ENCODE assay signal across 8 cellular contexts in genomic region chr3:52153389-52154096, GRCh38. TPM values are rescaled to one million over a fixed set of nuclear protein-coding genes. Genes with fewer than 3 reads are reported as not detected.
A peak's percentile ranks its signal among the peaks of the same experiment; 100 is the strongest.
DNase-seq lines count a peak whose midpoint lies in the region; ATAC-seq and TF ChIP-seq lines count a peak whose summit lies in the region.

No MANE protein-coding gene starts in this region.

- H3K9ac ChIP-seq in SU-DHL-6 (ENCODE audit: low read length) = peak overlapping the region; percentile 92
- peak overlapping the region; percentile 58 for H3K9ac ChIP-seq in neural progenitor cell

- H2AFZ ChIP-seq in SU-DHL-6 (ENCODE audit: low read depth, low read length, severe bottlenecking) (peak overlapping the region; percentile 82), neural progenitor cell (replicated peaks) (peak overlapping the region; percentile 97)

- H3K27ac Mint-ChIP-seq in CD14-positive monocyte = peak overlapping the region in 6 of 7 donors; percentile 50 to 99 (median 97)
- H3K27ac Mint-ChIP-seq in neural progenitor cell = no peak overlapping the region

- H3K9me2 ChIP-seq in SU-DHL-6 (replicated peaks; ENCODE audit: insufficient read depth, low read length) = no peaks in the 10 kb centered on the region

- H3K9me3 Mint-ChIP-seq in CD14-positive monocyte (no peaks in the 10 kb centered on the region), neural progenitor cell (no peaks in the 10 kb centered on the region)

- H3K27me3 ChIP-seq in SU-DHL-6 (ENCODE audit: low read length) (no peaks in the 10 kb centered on the region), esophagus muscularis mucosa (no peaks in the 10 kb centered on the region), neural progenitor cell (no peaks in the 10 kb centered on the region)

- H3K79me2 ChIP-seq in SU-DHL-6 (ENCODE audit: insufficient read depth, low read length) (peaks cover 15% of the 10 kb centered on the region; the same call in 1 of the 2 replicates), neural progenitor cell (ENCODE audit: low read depth) (peaks cover 31% of the 10 kb centered on the region)

- WGBS in esophagus muscularis mucosa = 43% methylated on average over 4 of the region's 18 CpGs

- H3K4me3 Mint-ChIP-seq in CD14-positive monocyte (peak overlapping the region; percentile 91 to 99), neural progenitor cell (peak overlapping the region; percentile 96)

- no peak for TF ChIP-seq EP300 in esophagus muscularis mucosa (IDR thresholded peaks at IDR 0.05)

- TF ChIP-seq CTCF in CD14-positive monocyte (IDR thresholded peaks at IDR 0.05) (no peak), SU-DHL-6 (IDR thresholded peaks at IDR 0.05; ENCODE audit: insufficient read depth, low read length, poor library complexity, severe bottlenecking) (no peak), esophagus muscularis mucosa (IDR thresholded peaks at IDR 0.05) (no peak), neural progenitor cell (IDR thresholded peaks at IDR 0.05) (no peak)

- peaks cover 0 to 1% (median 0%) of the 10 kb centered on the region in 3 donors for H3K27me3 Mint-ChIP-seq in CD14-positive monocyte (ENCODE audit: low read depth in 3 of 3)
- H3K27me3 Mint-ChIP-seq in neural progenitor cell (ENCODE audit: insufficient read depth, low read depth) = no peaks in the 10 kb centered on the region

- H3K36me3 ChIP-seq in SU-DHL-6 (ENCODE audit: low read length) (no peaks in the 10 kb centered on the region), esophagus muscularis mucosa (no peaks in the 10 kb centered on the region), neural progenitor cell (no peaks in the 10 kb centered on the region)

- intact Hi-C loops in CD14-positive monocyte (cut with micrococcal nuclease) (loop anchor here (2.0 to 5.0 kb wide), 2 partner anchors 44 to 97 kb away; partner anchors contain the start of genes ALAS1 (in 1 of the 2) and DUSP7 (in 1 of the 2)), esophagus muscularis mucosa (cut with DNase I) (no loop called here)

- H3F3A ChIP-seq in SU-DHL-6 (ENCODE audit: insufficient read depth) = no peaks in the 10 kb centered on the region
- peaks cover 17% of the 10 kb centered on the region for H3F3A ChIP-seq in neural progenitor cell (ENCODE audit: low read depth)

- H3K4me1 ChIP-seq in esophagus muscularis mucosa (peaks cover 13 to 19% (median 17%) of the 10 kb centered on the region in 4 donors), neural progenitor cell (peaks cover 8% of the 10 kb centered on the region)

- H3K4me1 Mint-ChIP-seq in CD14-positive monocyte (peaks cover 17% of the 10 kb centered on the region), neural progenitor cell (peaks cover 17% of the 10 kb centered on the region)

- H3K4me2 ChIP-seq in SU-DHL-6 (ENCODE audit: low read depth, low read length, poor library complexity, severe bottlenecking) (peak overlapping the region; percentile 88), neural progenitor cell (peak overlapping the region; percentile 91)

- H3K27ac ChIP-seq in SU-DHL-6 (ENCODE audit: low read depth, low read length) (peak overlapping the region; percentile 56), esophagus muscularis mucosa (replicated peaks in 1 of 4) (peak overlapping the region; percentile 84 to 90 (median 85)), neural progenitor cell (no peak overlapping the region)

- ATAC-seq in GM19372 (IDR thresholded peaks at IDR 0.05; ENCODE audit: low read depth, unreplicated experiment) = peak; percentile 5
- no peak for ATAC-seq in HG02981 (IDR thresholded peaks at IDR 0.05; ENCODE audit: unreplicated experiment)
- ATAC-seq in GM18858 (IDR thresholded peaks at IDR 0.05; ENCODE audit: unreplicated experiment) = no peak

- H3K9me3 ChIP-seq in SU-DHL-6 (ENCODE audit: insufficient read depth, low read length) = no peaks in the 10 kb centered on the region
- no peaks in the 10 kb centered on the region for H3K9me3 ChIP-seq in esophagus muscularis mucosa
- H3K9me3 ChIP-seq in neural progenitor cell (ENCODE audit: low read depth) = no peaks in the 10 kb centered on the region

- peak overlapping the region; percentile 98 for H3K4me3 ChIP-seq in Jurkat, Clone E6-1 (ENCODE audit: low read length)
- H3K4me3 ChIP-seq in SU-DHL-6 (ENCODE audit: insufficient read depth, low read length, poor library complexity, severe bottlenecking) = peak overlapping the region; percentile 80
- peak overlapping the region; percentile 54 to 65 (median 60) for H3K4me3 ChIP-seq in esophagus muscularis mucosa
- peak overlapping the region; percentile 80 for H3K4me3 ChIP-seq in neural progenitor cell

- no peaks in the 10 kb centered on the region for H4K20me1 ChIP-seq in SU-DHL-6 (ENCODE audit: low read depth, low read length)
- H4K20me1 ChIP-seq in neural progenitor cell (ENCODE audit: low read depth) = peaks cover 4% of the 10 kb centered on the region

- DNase-seq in CD14-positive monocyte (ENCODE audit: low spot score) (peak; percentile 36), esophagus muscularis mucosa (ENCODE audit: extremely low spot score) (no peak), neural progenitor cell (ENCODE audit: low spot score) (peak; percentile 54)
- peak; percentile 60 for DNase-seq in Jurkat, Clone E6-1 (ENCODE audit: low read depth, low spot score)

- no peak for TF ChIP-seq POLR2A in esophagus muscularis mucosa (IDR thresholded peaks at IDR 0.05; ENCODE audit: low read depth)

- H3K36me3 Mint-ChIP-seq in CD14-positive monocyte (peaks cover 10 to 17% of the 10 kb centered on the region in 2 donors), neural progenitor cell (peaks cover 6% of the 10 kb centered on the region)

RNA-seq across cellular contexts. Expression of gene POC1A, which starts 0.7 kb away (rescaled TPM):
- 1 to 10 TPM; 1.2 to 2.0 TPM for polyA plus RNA-seq in CD14-positive monocyte
- 48.5 TPM for polyA plus RNA-seq in Jurkat, Clone E6-1 (2012; ENCODE audit: insufficient read depth, insufficient read length)
- total RNA-seq in esophagus muscularis mucosa = 1 to 10 TPM in 3 of 4 donors, under 1 TPM in 1; 0.71 to 2.1 (median 1.2) TPM
- 10.3 and 18.7 TPM in 2 replicates for total RNA-seq in neural progenitor cell (ENCODE audit: low replicate concordance)

RNA-seq across cellular contexts. Expression of gene ALAS1, which starts 44.4 kb away (rescaled TPM):
- 10 to 100 TPM; 20.9 to 38.7 TPM for polyA plus RNA-seq in CD14-positive monocyte
- 68.8 TPM for polyA plus RNA-seq in Jurkat, Clone E6-1 (2012; ENCODE audit: insufficient read depth, insufficient read length)
- total RNA-seq in esophagus muscularis mucosa = 10 to 100 TPM; 31.1 to 50.5 (median 38.9) TPM
- 35.0 and 54.9 TPM in 2 replicates for total RNA-seq in neural progenitor cell (ENCODE audit: low replicate concordance)
